1 cellular context compared by ENCODE assay signal in the genomic region with DNA sequence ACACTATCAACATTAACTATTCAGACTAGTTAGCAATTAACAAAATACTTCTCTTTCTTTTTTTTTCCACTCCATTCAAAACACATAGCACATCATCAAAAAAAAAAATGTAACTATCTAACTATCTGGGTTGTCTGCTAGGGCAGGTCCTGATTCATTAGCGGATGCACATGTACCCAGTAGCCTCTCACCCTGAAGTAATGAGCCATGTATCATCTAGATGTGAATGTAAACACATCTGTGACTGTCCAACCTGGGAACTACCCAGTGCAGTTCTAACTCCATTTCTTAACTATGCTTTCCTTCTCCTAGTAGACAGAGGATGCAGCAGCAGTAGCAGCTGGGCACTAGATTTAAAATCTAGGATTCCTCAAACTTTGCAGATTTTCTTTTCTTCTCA.
TF ChIP-seq lines count a peak whose summit lies in the region.

No MANE protein-coding gene starts in this region.

TF ChIP-seq in IMR-90, 13 proteins besides CTCF, POLR2A, EP300 and RAD21 (continued from another document):
- TF ChIP-seq MXI1 (IDR thresholded peaks at IDR 0.05; ENCODE audit: borderline replicate concordance, low read depth, low read length) (no peak), NFE2L2 (IDR thresholded peaks at IDR 0.05; ENCODE audit: low read depth, low read length) (no peak), BHLHE40 (IDR thresholded peaks at IDR 0.05; ENCODE audit: low read depth, low read length) (no peak), MAZ (IDR thresholded peaks at IDR 0.05; ENCODE audit: borderline replicate concordance, low read depth, low read length) (no peak), CHD1 (IDR thresholded peaks at IDR 0.05; ENCODE audit: low read depth, low read length) (no peak), RFX5 (IDR thresholded peaks at IDR 0.05; ENCODE audit: low read depth, low read length) (no peak)
- TF ChIP-seq, protein P1, sequence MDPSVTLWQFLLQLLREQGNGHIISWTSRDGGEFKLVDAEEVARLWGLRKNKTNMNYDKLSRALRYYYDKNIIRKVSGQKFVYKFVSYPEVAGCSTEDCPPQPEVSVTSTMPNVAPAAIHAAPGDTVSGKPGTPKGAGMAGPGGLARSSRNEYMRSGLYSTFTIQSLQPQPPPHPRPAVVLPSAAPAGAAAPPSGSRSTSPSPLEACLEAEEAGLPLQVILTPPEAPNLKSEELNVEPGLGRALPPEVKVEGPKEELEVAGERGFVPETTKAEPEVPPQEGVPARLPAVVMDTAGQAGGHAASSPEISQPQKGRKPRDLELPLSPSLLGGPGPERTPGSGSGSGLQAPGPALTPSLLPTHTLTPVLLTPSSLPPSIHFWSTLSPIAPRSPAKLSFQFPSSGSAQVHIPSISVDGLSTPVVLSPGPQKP (IDR thresholded peaks at IDR 0.05; ENCODE audit: borderline replicate concordance, low read depth, low read length), result no peak
TF ChIP-seq in IMR-90: peak in this region for 0.
